In the genomic region with DNA sequence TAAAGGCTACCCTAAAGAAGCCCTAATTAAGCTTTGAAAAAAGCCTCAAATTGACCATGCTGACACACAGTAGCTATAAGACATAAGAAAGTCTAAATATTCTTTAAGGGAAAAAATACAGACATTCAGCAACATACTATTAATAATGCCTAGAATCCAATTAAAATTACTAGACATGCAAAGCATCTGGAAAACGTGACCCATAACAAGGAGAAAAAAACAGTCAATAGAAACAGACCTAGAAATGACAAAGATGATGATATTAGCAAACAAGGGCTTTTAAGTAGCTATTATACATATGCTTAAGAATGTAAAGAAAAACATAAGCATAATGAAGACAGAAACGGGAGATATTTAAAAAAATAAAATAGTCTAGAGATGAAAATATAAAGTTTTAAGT, we compare ENCODE assay signal across 26 cellular contexts.
"Had no signal": no experiment of that assay in that cellular context is flagged by ENCODE, and none has a peak within 500 bp of the region (broad histone marks: within the 10 kb centered on the region; RNA-seq: fewer than 3 reads in every experiment).

No MANE protein-coding gene starts in this region.

- H3K4me3 ChIP-seq: stomach, suprapubic skin, testis, thoracic aorta, thyroid gland, tibial artery, tibial nerve, transverse colon, upper lobe of left lung, upper lobe of right lung, uterus, vagina had no signal

- H3K27ac ChIP-seq: stomach, suprapubic skin, testis, thoracic aorta, thyroid gland, tibial artery, tibial nerve, transverse colon, upper lobe of left lung, upper lobe of right lung, uterus, vagina had no signal

- H3K4me1 ChIP-seq: stomach, suprapubic skin, testis, thyroid gland, tibial artery, tibial nerve, transverse colon, upper lobe of left lung, upper lobe of right lung, uterus, vagina had no signal

- ATAC-seq: stimulated activated effector memory CD8-positive, alpha-beta T cell treated with anti-CD3 and anti-CD28 coated beads, Interleukin-12 subunit alpha, Interleukin-12 subunit beta, amount 100 ng/mL, for 72 hours; stimulated activated memory B cell treated with anti-CD40 and anti-IgM and Interleukin-4, amounts not matched to agents 10 μg/mL and 1 μg/mL and 100 μg/mL, for 72 hours; stimulated activated naive B cell treated with anti-CD40 and anti-IgM and Interleukin-4, amounts not matched to agents 10 μg/mL and 1 μg/mL and 100 μg/mL, for 72 hours; stimulated activated naive CD8-positive, alpha-beta T cell treated with anti-CD3 and anti-CD28 coated beads, Interleukin-15, amount 100 ng/mL, for 72 hours; stimulated activated naive CD8-positive, alpha-beta T cell treated with anti-CD3 and anti-CD28 coated beads, Interleukin-15, Interleukin-2, amounts not matched to agents 100 U/mL and 50 U/mL, for 24 hours; upper lobe of right lung had no signal

- DNase-seq: stimulated activated CD4-positive, alpha-beta T cell treated with anti-CD3 and anti-CD28 coated beads, Interleukin-2, amount 100 ng/mL, for 48 hours; stimulated activated CD4-positive, alpha-beta T cell treated with anti-CD3 and anti-CD28 coated beads, Interleukin-4, amount 100 ng/mL, for 1 hour; stimulated activated CD4-positive, alpha-beta T cell treated with anti-CD3 and anti-CD28 coated beads, Interleukin-4, amount 100 ng/mL, for 24 hours; stimulated activated CD4-positive, alpha-beta T cell treated with anti-CD3 and anti-CD28 coated beads, Interleukin-4, amount 100 ng/mL, for 4 hours; stimulated activated CD8-positive, alpha-beta memory T cell treated with anti-CD3 and anti-CD28 coated beads, Interleukin-4, amount 100 ng/mL, for 48 hours; stimulated activated naive B cell treated with anti-CD40 and anti-IgM and Interleukin-4, amounts not matched to agents 10 μg/mL and 1 μg/mL and 100 μg/mL, for 72 hours; stimulated activated naive CD4-positive, alpha-beta T cell; stimulated activated naive CD4-positive, alpha-beta T cell treated with Interleukin-2 at 50 U/mL for 16 hours; stimulated activated naive CD8-positive, alpha-beta T cell treated with anti-CD3 and anti-CD28 coated beads, Interleukin-15, amount 100 ng/mL, for 72 hours; stimulated activated naive CD8-positive, alpha-beta T cell treated with anti-CD3 and anti-CD28 coated beads, Interleukin-15, Interleukin-2, amounts not matched to agents 100 U/mL and 50 U/mL, for 24 hours; stomach; substantia nigra; testis; thyroid gland; tibial artery; transverse colon; trophoblast cell; upper lobe of left lung; upper lobe of right lung; uterus had no signal

- H3K9me3 ChIP-seq: testis, thyroid gland, upper lobe of right lung, uterus, vagina had no signal

- H3K36me3 ChIP-seq: stomach, suprapubic skin, thoracic aorta, thyroid gland, tibial artery, tibial nerve, transverse colon, upper lobe of left lung, upper lobe of right lung, uterus, vagina had no signal
